5 cellular contexts compared by ENCODE assay signal in the genomic region with DNA sequence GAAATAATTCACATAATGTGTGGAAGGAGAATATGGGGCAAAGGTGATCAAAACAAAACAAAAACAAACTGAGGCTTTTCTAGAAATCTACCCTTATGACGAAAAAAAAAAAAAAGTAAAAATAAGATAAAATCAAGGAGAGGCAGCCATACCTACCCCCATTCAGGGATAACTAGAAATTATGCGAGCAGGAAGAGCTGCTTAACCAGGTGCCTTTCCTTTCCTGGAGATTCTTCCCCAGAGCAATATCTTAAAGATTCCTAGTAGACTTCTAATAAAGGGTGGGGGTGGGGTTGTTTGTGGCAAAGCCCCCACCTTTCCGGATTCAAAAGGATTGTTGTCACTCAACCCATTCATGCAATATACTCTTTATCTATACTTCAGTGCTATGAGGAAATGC.
"Had no signal": no experiment of that assay in that cellular context is flagged by ENCODE, and none has a peak within 500 bp of the region (broad histone marks: within the 10 kb centered on the region; RNA-seq: fewer than 3 reads in every experiment).

No MANE protein-coding gene starts in this region.

- H2AFZ ChIP-seq: GM23338 had no signal

- DNase-seq: H9, HCEC 1CT had no signal

- H3K27ac ChIP-seq: HL-60 had no signal

- H3K4me2 ChIP-seq: GM23338 had no signal

- ATAC-seq: GM23338, HepG2 had no signal

- H3K4me3 ChIP-seq: GM23338 had no signal
